2 cellular contexts compared by ENCODE assay signal in genomic region chr9:136163248-136163850, GRCh38.
TF ChIP-seq lines count a peak whose summit lies in the region.

No MANE protein-coding gene starts in this region.

TF ChIP-seq in HEK293, 187 proteins besides CTCF, POLR2A, EP300 and RAD21 (continued from another document):
- TF ChIP-seq ZNF692 (tag by site-specific recombination; IDR thresholded peaks at IDR 0.05) (no peak), PRDM10 (tag by site-specific recombination; IDR thresholded peaks at IDR 0.05) (0 out of 2 replicates have a peak, but pooled peaks have one; percentile 15)

TF ChIP-seq in K562, 482 proteins besides CTCF, POLR2A, EP300 and RAD21 (continued from another document):
- no peak for TF ChIP-seq CTBP1 (IDR thresholded peaks at IDR 0.05; ENCODE audit: borderline replicate concordance)
